In the genomic region with DNA sequence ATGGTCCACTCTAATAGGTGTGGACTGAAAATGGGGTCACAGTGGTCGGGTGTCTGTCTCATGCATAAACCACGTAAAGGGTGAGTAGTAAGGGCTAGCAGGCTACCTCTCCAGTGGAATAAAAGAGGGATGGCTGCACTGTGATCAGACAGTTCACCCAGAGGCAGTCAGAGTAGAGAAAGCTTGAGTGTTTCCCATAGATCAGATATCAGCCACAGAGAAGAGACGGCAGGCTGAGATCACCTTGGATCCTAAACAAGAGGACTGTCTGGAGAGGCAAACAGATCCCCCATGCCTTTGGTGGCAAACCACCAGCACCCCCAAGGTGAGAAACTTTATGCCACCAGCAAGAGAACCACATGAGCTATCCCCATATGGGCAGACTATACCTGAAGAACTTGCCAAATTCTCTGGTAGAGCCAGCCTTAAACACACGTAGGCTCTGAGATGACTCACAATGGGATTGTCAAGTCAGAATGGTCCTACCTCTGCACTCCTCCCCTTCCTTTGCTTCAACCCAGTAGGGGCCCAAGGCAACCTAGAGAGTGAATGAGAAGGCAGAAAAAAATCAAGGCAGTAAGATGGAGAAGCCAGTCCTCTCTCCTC, we compare ENCODE assay signal across 17 cellular contexts.
DNase-seq lines count a peak whose midpoint lies in the region; ATAC-seq and TF ChIP-seq lines count a peak whose summit lies in the region.
"Had no signal": no experiment of that assay in that cellular context is flagged by ENCODE, and none has a peak within 500 bp of the region (broad histone marks: within the 10 kb centered on the region; RNA-seq: fewer than 3 reads in every experiment).

No MANE protein-coding gene starts in this region.

- DNase-seq in WTC11 (ENCODE audit: low spot score) (no peak), trophoblast cell (peak in 1 of 2 donors; percentile 17), AG08396 (ENCODE audit: low spot score) (no peak), nucleus accumbens (lab: John Stamatoyannopoulos, UW) (no peak), NCI-H1092 (lab: John Stamatoyannopoulos, UW) (no peak)
- no peak for DNase-seq in activated naive CD8-positive, alpha-beta T cell treated with anti-CD3 and anti-CD28 coated beads, Interleukin-2, amount 50 U/mL, for 24 hours
- DNase-seq: GF-D8, HFFc6, mucosa of descending colon, NCI-H1417, NCI-H82, psoas muscle, SHP77, testis had no signal

- H3K27ac ChIP-seq in trophoblast cell (ENCODE audit: low read depth, low read length): no peak overlapping the region
- H3K27ac ChIP-seq: C4-2B, psoas muscle, testis had no signal

- H3K4me2 ChIP-seq in trophoblast cell (ENCODE audit: low read length): no peak overlapping the region

- H2BK5ac ChIP-seq in trophoblast cell (ENCODE audit: low read depth, low read length, poor library complexity): no peak overlapping the region

- H3K23ac ChIP-seq in trophoblast cell (ENCODE audit: low read length): no peak overlapping the region

- H3K14ac ChIP-seq in trophoblast cell (ENCODE audit: low read length): no peak overlapping the region

- H3K36me3 Mint-ChIP-seq in WTC11: peaks cover 15% of the 10 kb centered on the region
- H3K36me3 Mint-ChIP-seq in activated naive CD8-positive, alpha-beta T cell treated with anti-CD3 and anti-CD28 coated beads, Interleukin-2, amount 50 U/mL, for 24 hours (ENCODE audit: low read depth): peaks cover 13% of the 10 kb centered on the region

- H4K91ac ChIP-seq in trophoblast cell (ENCODE audit: low read depth, low read length): no peak overlapping the region

- peaks cover 20% of the 10 kb centered on the region for H3K9me3 Mint-ChIP-seq in WTC11
- H3K9me3 Mint-ChIP-seq in activated naive CD8-positive, alpha-beta T cell treated with anti-CD3 and anti-CD28 coated beads, Interleukin-2, amount 50 U/mL, for 24 hours: peaks cover 15% of the 10 kb centered on the region
- H3K9me3 Mint-ChIP-seq: HFFc6 had no signal

- POLR2A ChIA-PET in WTC11 (lab: Charles Lee): no interaction called here

- H2BK12ac ChIP-seq in trophoblast cell (ENCODE audit: low read length): peak overlapping the region; percentile 51

- ATAC-seq in HG02610 (IDR thresholded peaks at IDR 0.05; ENCODE audit: unreplicated experiment) (peak; percentile 72), WTC11 (peak; percentile 56), GM21529 (IDR thresholded peaks at IDR 0.05; ENCODE audit: unreplicated experiment) (no peak)
- peak; percentile 92 for ATAC-seq in activated naive CD8-positive, alpha-beta T cell treated with anti-CD3 and anti-CD28 coated beads, Interleukin-2, amount 50 U/mL, for 24 hours
- ATAC-seq: mucosa of descending colon, psoas muscle had no signal

- H3K4me3 Mint-ChIP-seq in WTC11: no peak overlapping the region
- H3K4me3 Mint-ChIP-seq in activated naive CD8-positive, alpha-beta T cell treated with anti-CD3 and anti-CD28 coated beads, Interleukin-2, amount 50 U/mL, for 24 hours: no peak overlapping the region
- H3K4me3 Mint-ChIP-seq: HFFc6 had no signal

- no peak overlapping the region for H3K27ac Mint-ChIP-seq in WTC11
- peak overlapping the region; percentile 21 for H3K27ac Mint-ChIP-seq in activated naive CD8-positive, alpha-beta T cell treated with anti-CD3 and anti-CD28 coated beads, Interleukin-2, amount 50 U/mL, for 24 hours
- H3K27ac Mint-ChIP-seq: HFFc6 had no signal

- H3K4me1 Mint-ChIP-seq in WTC11: peaks cover 40% of the 10 kb centered on the region
- peaks cover 50% of the 10 kb centered on the region for H3K4me1 Mint-ChIP-seq in activated naive CD8-positive, alpha-beta T cell treated with anti-CD3 and anti-CD28 coated beads, Interleukin-2, amount 50 U/mL, for 24 hours

- WGBS in trophoblast cell (ENCODE audit: extremely low coverage, insufficient coverage, insufficient read length): no CpG with 5 or more reads among the region's 4 CpGs

- no peak overlapping the region for H2AFZ ChIP-seq in trophoblast cell (ENCODE audit: insufficient read depth, low read length, poor library complexity)

- H3K4me1 ChIP-seq in trophoblast cell (ENCODE audit: control insufficient read depth in 1 of 2, insufficient read depth in 2 of 2, low read length in 2 of 2): peaks cover 12 to 23% of the 10 kb centered on the region in 2 experiments
- H3K4me1 ChIP-seq: psoas muscle, testis had no signal

- peaks cover 2% of the 10 kb centered on the region for H3K79me2 ChIP-seq in trophoblast cell (ENCODE audit: control insufficient read depth, insufficient read depth, low read length, poor library complexity)

- peaks cover 3% of the 10 kb centered on the region for H3K27me3 Mint-ChIP-seq in WTC11 (ENCODE audit: low read depth)
- no peaks in the 10 kb centered on the region for H3K27me3 Mint-ChIP-seq in activated naive CD8-positive, alpha-beta T cell treated with anti-CD3 and anti-CD28 coated beads, Interleukin-2, amount 50 U/mL, for 24 hours

- H3K79me1 ChIP-seq in trophoblast cell (ENCODE audit: low read length): peaks cover 9% of the 10 kb centered on the region

- no peak overlapping the region for H3K4me3 ChIP-seq in trophoblast cell (ENCODE audit: low read depth, low read length)
- H3K4me3 ChIP-seq: mucosa of descending colon, psoas muscle, testis had no signal

- no peak overlapping the region for H3K9ac ChIP-seq in trophoblast cell (ENCODE audit: low read length)

- H3K27me3 ChIP-seq in trophoblast cell (ENCODE audit: insufficient read depth, low read length): no peaks in the 10 kb centered on the region
- H3K27me3 ChIP-seq: testis had no signal

- no peak overlapping the region for H4K8ac ChIP-seq in trophoblast cell (ENCODE audit: low read depth, low read length)

- CTCF ChIA-PET in WTC11 (lab: Charles Lee): no interaction called here

- no peak overlapping the region for H4K12ac ChIP-seq in trophoblast cell (ENCODE audit: low read depth, low read length)

- no peak overlapping the region for H3K4ac ChIP-seq in trophoblast cell (ENCODE audit: low read depth, low read length)

- no peak overlapping the region for H3K18ac ChIP-seq in trophoblast cell (ENCODE audit: low read length)

- no peak for TF ChIP-seq CTCF in WTC11 (IDR thresholded peaks at IDR 0.05)

- no peaks in the 10 kb centered on the region for H3K36me3 ChIP-seq in trophoblast cell (ENCODE audit: control insufficient read depth in 1 of 2, insufficient read depth in 2 of 2, low read length in 2 of 2)

- H2BK120ac ChIP-seq in trophoblast cell (ENCODE audit: insufficient read depth, low read length, poor library complexity): no peak overlapping the region

- H2AK5ac ChIP-seq in trophoblast cell (ENCODE audit: low read length): no peak overlapping the region

- H3K9me3 ChIP-seq in trophoblast cell (ENCODE audit: insufficient read depth, low read depth, low read length): no peaks in the 10 kb centered on the region
- H3K9me3 ChIP-seq: mucosa of descending colon, testis had no signal

TF ChIP-seq in WTC11, 78 proteins besides CTCF, POLR2A, EP300 and RAD21:
- TF ChIP-seq ZNF121 (CRISPR knock-in tag; IDR thresholded peaks at IDR 0.05) (no peak), ZNF317 (CRISPR knock-in tag; IDR thresholded peaks at IDR 0.05; ENCODE audit: borderline replicate concordance, low read depth) (no peak)
- TF ChIP-seq, protein P1, sequence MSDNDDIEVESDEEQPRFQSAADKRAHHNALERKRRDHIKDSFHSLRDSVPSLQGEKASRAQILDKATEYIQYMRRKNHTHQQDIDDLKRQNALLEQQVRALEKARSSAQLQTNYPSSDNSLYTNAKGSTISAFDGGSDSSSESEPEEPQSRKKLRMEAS (CRISPR knock-in tag; IDR thresholded peaks at IDR 0.05): no peak
